Comparison of ENCODE assay signal across 15 cellular contexts in the genomic region with DNA sequence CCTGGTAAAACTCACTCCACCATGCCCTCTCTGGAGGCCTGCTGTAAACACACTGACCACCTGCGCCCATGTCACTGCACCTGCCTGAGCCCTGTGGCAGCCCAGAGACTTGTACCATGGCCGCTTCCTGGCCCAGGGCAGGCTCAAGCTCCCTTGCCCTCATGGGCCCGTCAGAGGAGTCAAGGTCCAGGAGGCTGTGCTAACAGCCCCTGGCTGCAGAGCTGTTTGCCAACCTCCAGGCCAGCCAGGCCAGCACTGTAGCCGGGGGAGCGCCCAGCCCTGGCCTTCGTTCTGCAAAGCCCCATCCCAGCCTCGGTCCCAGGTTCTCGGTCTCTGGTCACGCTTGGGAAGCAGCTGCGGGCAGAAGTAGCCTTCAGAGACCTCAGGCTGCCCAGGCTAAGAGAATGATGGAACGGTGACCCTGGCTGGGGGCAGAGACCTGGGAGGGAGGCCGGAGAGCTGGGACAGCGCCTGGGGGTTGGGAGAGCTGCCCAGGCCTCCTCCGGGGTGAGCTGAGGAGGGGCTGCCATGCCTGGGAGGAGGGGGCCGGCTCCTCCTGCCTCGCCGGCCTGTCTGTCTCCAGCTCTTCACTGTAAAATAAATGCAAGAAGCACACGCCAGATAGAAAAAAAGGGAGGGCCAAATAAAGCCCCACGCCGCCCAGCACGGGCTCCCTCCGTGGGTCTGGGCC. TPM values are rescaled to one million over a fixed set of nuclear protein-coding genes. Genes with fewer than 3 reads are reported as not detected.
DNase-seq lines count a peak whose midpoint lies in the region; ATAC-seq and FAIRE-seq lines count a peak whose summit lies in the region.
"Had no signal": no experiment of that assay in that cellular context is flagged by ENCODE, and none has a peak within 500 bp of the region (broad histone marks: within the 10 kb centered on the region; RNA-seq: fewer than 3 reads in every experiment).

No MANE protein-coding gene starts in this region.

- no peak overlapping the region for H3K27ac ChIP-seq in small intestine (ENCODE audit: low read depth in 1 of 2, low read length in 1 of 2)

- no peak overlapping the region for H3K4me3 ChIP-seq in small intestine (ENCODE audit: low read depth in 1 of 2, low read length in 2 of 2)

- H3K9me3 ChIP-seq in small intestine (ENCODE audit: control insufficient read depth, low read depth), result no peaks in the 10 kb centered on the region

- peaks cover 26% of the 10 kb centered on the region for H3K4me1 Mint-ChIP-seq in T-helper 2 cell treated with Interferon-gamma antibody and Interleukin-4, amounts not matched to agents 5 μg/mL and 100 μg/mL, for 36 hours (ENCODE audit: low read depth)
- H3K4me1 Mint-ChIP-seq in T-cell, result peaks cover 34 to 37% (median 36%) of the 10 kb centered on the region in 3 donors

- ATAC-seq in T-cell (replicated peaks in 1 of 4) (no peak), left lobe of liver (peak; percentile 94), HG03521 (IDR thresholded peaks at IDR 0.05; ENCODE audit: unreplicated experiment) (no peak)
- ATAC-seq: SK-N-SH treated with all-trans-retinoic acid at 6 μM for 48 hours had no signal

- peaks cover 0 to 2% of the 10 kb centered on the region in 2 donors for H3K27me3 ChIP-seq in small intestine (ENCODE audit: control insufficient read depth in 2 of 2, insufficient read depth in 2 of 2, low read length in 2 of 2)

- CTCF ChIA-PET in T-cell (lab: Charles Lee), result no interaction called here

- no peaks in the 10 kb centered on the region for H3K9me3 Mint-ChIP-seq in T-helper 2 cell treated with Interferon-gamma antibody and Interleukin-4, amounts not matched to agents 5 μg/mL and 100 μg/mL, for 36 hours
- H3K9me3 Mint-ChIP-seq in T-cell, result no peaks in the 10 kb centered on the region
- H3K9me3 Mint-ChIP-seq: activated CD4-positive, alpha-beta memory T cell treated with anti-CD3 and anti-CD28 coated beads for 36 hours; stimulated activated memory B cell treated with anti-CD40 and anti-IgM and Interleukin-4, amounts not matched to agents 10 μg/mL and 1 μg/mL and 100 μg/mL, for 72 hours had no signal

- peaks cover 0 to 2% of the 10 kb centered on the region in 2 donors for H3K4me1 ChIP-seq in small intestine (ENCODE audit: control insufficient read depth in 2 of 2, insufficient read depth in 1 of 2, low read depth in 1 of 2, low read length in 1 of 2)

- H3K27me3 Mint-ChIP-seq in T-helper 2 cell treated with Interferon-gamma antibody and Interleukin-4, amounts not matched to agents 5 μg/mL and 100 μg/mL, for 36 hours (ENCODE audit: low read depth), result peaks cover 18% of the 10 kb centered on the region
- H3K27me3 Mint-ChIP-seq in T-cell, result peaks cover 0 to 8% of the 10 kb centered on the region in 2 donors

- H3K36me3 Mint-ChIP-seq in T-helper 2 cell treated with Interferon-gamma antibody and Interleukin-4, amounts not matched to agents 5 μg/mL and 100 μg/mL, for 36 hours (ENCODE audit: low read depth), result no peaks in the 10 kb centered on the region
- H3K36me3 Mint-ChIP-seq in T-cell, result no peaks in the 10 kb centered on the region
- H3K36me3 Mint-ChIP-seq: activated CD4-positive, alpha-beta memory T cell treated with anti-CD3 and anti-CD28 coated beads for 36 hours; stimulated activated memory B cell treated with anti-CD40 and anti-IgM and Interleukin-4, amounts not matched to agents 10 μg/mL and 1 μg/mL and 100 μg/mL, for 72 hours had no signal

- POLR2A ChIA-PET in T-cell (lab: Charles Lee), result interaction anchor here in 1 of 2 donors (0.6 kb wide), 1 partner anchor 180 kb away, joined by 4 read pairs; no protein-coding TSS in a partner anchor

- peak overlapping the region; percentile 30 for H3K4me3 Mint-ChIP-seq in T-helper 2 cell treated with Interferon-gamma antibody and Interleukin-4, amounts not matched to agents 5 μg/mL and 100 μg/mL, for 36 hours
- H3K4me3 Mint-ChIP-seq in T-cell, result peak overlapping the region; percentile 53 to 76 (median 69)
- H3K4me3 Mint-ChIP-seq: stimulated activated memory B cell treated with anti-CD40 and anti-IgM and Interleukin-4, amounts not matched to agents 10 μg/mL and 1 μg/mL and 100 μg/mL, for 72 hours had no signal

- H3K27ac Mint-ChIP-seq in T-helper 2 cell treated with Interferon-gamma antibody and Interleukin-4, amounts not matched to agents 5 μg/mL and 100 μg/mL, for 36 hours, result no peak overlapping the region
- H3K27ac Mint-ChIP-seq in T-cell, result no peak overlapping the region
- H3K27ac Mint-ChIP-seq: activated CD4-positive, alpha-beta memory T cell treated with anti-CD3 and anti-CD28 coated beads for 36 hours; stimulated activated memory B cell treated with anti-CD40 and anti-IgM and Interleukin-4, amounts not matched to agents 10 μg/mL and 1 μg/mL and 100 μg/mL, for 72 hours had no signal

- DNase-seq in T-helper 2 cell treated with Interferon-gamma antibody and Interleukin-4, amounts not matched to agents 5 μg/mL and 100 μg/mL, for 36 hours (ENCODE audit: low spot score), result no peak
- no peak for DNase-seq in T-helper 2 cell
- no peak for DNase-seq in T-cell
- DNase-seq in left lobe of liver (ENCODE audit: low spot score), result peak; percentile 85
- DNase-seq in small intestine, result peak; percentile 80
- DNase-seq in activated gamma-delta T cell (lab: John Stamatoyannopoulos, UW), result no peak
- no peak for DNase-seq in DMS79 (lab: John Stamatoyannopoulos, UW)
- DNase-seq: activated CD4-positive, alpha-beta memory T cell treated with anti-CD3 and anti-CD28 coated beads for 36 hours; NCI-H1105 treated with DMSO at 0.1 percent for 48 hours; NCI-H748 treated with DMSO at 0.1 percent for 48 hours had no signal

- no peaks in the 10 kb centered on the region for H3K36me3 ChIP-seq in small intestine (ENCODE audit: control insufficient read depth in 2 of 2, insufficient read depth in 2 of 2, low read length in 2 of 2)

- no peak for FAIRE-seq in small intestine (lab: Jason Lieb, UNC)
- FAIRE-seq: A204.1, endothelial cell of umbilical vein had no signal

- WGBS in small intestine, 3 donors, result 21 to 54% (median 46%) methylated on average over 21 to 22 of the region's 22 CpGs

RNA-seq across cellular contexts. Expression of gene TCF20, which starts 11.9 kb away (rescaled TPM):
- total RNA-seq in T-cell, result 10 to 100 TPM; 84.2 to 98.8 (median 88.5) TPM
- total RNA-seq in left lobe of liver, result 19.0 TPM
- polyA plus RNA-seq in small intestine, result 10 to 100 TPM in 1 of 3 donors, 1 to 10 TPM in 2; 6.2 to 20.0 (median 6.9) TPM

Comparison
In these comparisons a context has a peak if more than half of its experiments do, and no peak if none do; other contexts are left out.
1. DNase-seq: peak in left lobe of liver (single experiment) and small intestine (single experiment); none in T-helper 2 cell treated with Interferon-gamma antibody and Interleukin-4, amounts not matched to agents 5 μg/mL and 100 μg/mL, for 36 hours (single experiment), T-helper 2 cell (0 of 5), T-cell (0 of 34), activated gamma-delta T cell (single experiment) and DMS79 (single experiment).